In genomic region chr12:59383426-59383822, GRCh38 we compare ENCODE assay signal across 15 cellular contexts.
A peak's percentile ranks its signal among the peaks of the same experiment; 100 is the strongest.
DNase-seq lines count a peak whose midpoint lies in the region; ATAC-seq lines count a peak whose summit lies in the region.
"Had no signal": no experiment of that assay in that cellular context is flagged by ENCODE, and none has a peak within 500 bp of the region (broad histone marks: within the 10 kb centered on the region; RNA-seq: fewer than 3 reads in every experiment).

No MANE protein-coding gene starts in this region.

- H3K27me3 ChIP-seq in HAP-1 (ENCODE audit: low read depth), result no peaks in the 10 kb centered on the region
- H3K27me3 ChIP-seq: Peyer's patch had no signal

- H3K9me3 Mint-ChIP-seq in activated CD4-positive, alpha-beta T cell treated with anti-CD3 and anti-CD28 coated beads, Interleukin-2, amount 10 ng/mL, durations not matched to agents 7 days and 5 days, result no peaks in the 10 kb centered on the region
- H3K9me3 Mint-ChIP-seq: activated CD4-positive, alpha-beta memory T cell treated with anti-CD3 and anti-CD28 coated beads, Interleukin-2, amount 10 ng/mL, durations not matched to agents 7 days and 5 days had no signal

- H3K4me3 Mint-ChIP-seq in activated CD4-positive, alpha-beta T cell treated with anti-CD3 and anti-CD28 coated beads, Interleukin-2, amount 10 ng/mL, durations not matched to agents 7 days and 5 days, result no peak overlapping the region
- H3K4me3 Mint-ChIP-seq: activated CD4-positive, alpha-beta memory T cell treated with anti-CD3 and anti-CD28 coated beads, Interleukin-2, amount 10 ng/mL, durations not matched to agents 7 days and 5 days had no signal

- ATAC-seq in HG03457 (IDR thresholded peaks at IDR 0.05; ENCODE audit: unreplicated experiment), result no peak
- ATAC-seq: GM12878 had no signal

- CTCF ChIA-PET in activated CD4-positive, alpha-beta T cell treated with anti-CD3 and anti-CD28 coated beads, Interleukin-2, amount 10 ng/mL, durations not matched to agents 7 days and 5 days (lab: Charles Lee), result no interaction called here

- H3K27ac Mint-ChIP-seq in activated CD4-positive, alpha-beta T cell treated with anti-CD3 and anti-CD28 coated beads, Interleukin-2, amount 10 ng/mL, durations not matched to agents 7 days and 5 days, result no peak overlapping the region
- H3K27ac Mint-ChIP-seq: activated CD4-positive, alpha-beta memory T cell treated with anti-CD3 and anti-CD28 coated beads, Interleukin-2, amount 10 ng/mL, durations not matched to agents 7 days and 5 days had no signal

- in situ Hi-C loops in HAP-1 (cut with MboI; ENCODE audit: low sequenced_read_pairs), result no loop called here

- DNase-seq in EL (peak; percentile 64), NCI-H524 (lab: John Stamatoyannopoulos, UW) (peak; percentile 81 to 89), dedifferentiated amniotic fluid mesenchymal stem cell (ENCODE audit: extremely low spot score) (peak; percentile 72), skeletal muscle cell (ENCODE audit: low read depth) (peak; percentile 92), HAP-1 (ENCODE audit: low spot score in 2 of 2) (no peak)
- no peak for DNase-seq in activated CD4-positive, alpha-beta T cell treated with anti-CD3 and anti-CD28 coated beads, Interleukin-2, amount 10 ng/mL, durations not matched to agents 7 days and 5 days
- DNase-seq: activated CD4-positive, alpha-beta memory T cell treated with anti-CD3 and anti-CD28 coated beads, Interleukin-2, amount 10 ng/mL, durations not matched to agents 7 days and 5 days; activated effector memory CD4-positive, alpha-beta T cell treated with Interleukin-2 at 50 U/mL for 16 hours; DMS53; Peyer's patch; substantia nigra; T-helper 9 cell had no signal

- H3K4me1 Mint-ChIP-seq in activated CD4-positive, alpha-beta T cell treated with anti-CD3 and anti-CD28 coated beads, Interleukin-2, amount 10 ng/mL, durations not matched to agents 7 days and 5 days, result peaks cover 5% of the 10 kb centered on the region

- no peaks in the 10 kb centered on the region for H3K27me3 Mint-ChIP-seq in activated CD4-positive, alpha-beta T cell treated with anti-CD3 and anti-CD28 coated beads, Interleukin-2, amount 10 ng/mL, durations not matched to agents 7 days and 5 days

- no peaks in the 10 kb centered on the region for H3K4me1 ChIP-seq in HAP-1
- H3K4me1 ChIP-seq: Peyer's patch had no signal

- no peak overlapping the region for H3K4me3 ChIP-seq in skeletal muscle cell (ENCODE audit: low read depth, low read length)
- H3K4me3 ChIP-seq in HAP-1, result no peak overlapping the region
- H3K4me3 ChIP-seq: GM12878, Peyer's patch, smooth muscle cell had no signal

- no peaks in the 10 kb centered on the region for H3K9me3 ChIP-seq in HAP-1
- H3K9me3 ChIP-seq: Peyer's patch had no signal

- H3K36me3 Mint-ChIP-seq in activated CD4-positive, alpha-beta T cell treated with anti-CD3 and anti-CD28 coated beads, Interleukin-2, amount 10 ng/mL, durations not matched to agents 7 days and 5 days (ENCODE audit: low read depth), result no peaks in the 10 kb centered on the region

- no peaks in the 10 kb centered on the region for H3K36me3 ChIP-seq in HAP-1 (replicated peaks)
- H3K36me3 ChIP-seq: Peyer's patch had no signal

- POLR2A ChIA-PET in activated CD4-positive, alpha-beta T cell treated with anti-CD3 and anti-CD28 coated beads, Interleukin-2, amount 10 ng/mL, durations not matched to agents 7 days and 5 days (lab: Charles Lee), result no interaction called here

Comparison
In these comparisons a context has a peak if more than half of its experiments do, and no peak if none do; other contexts are left out.
1. DNase-seq: peak in EL (single experiment), NCI-H524 (2 of 2), dedifferentiated amniotic fluid mesenchymal stem cell (single experiment) and skeletal muscle cell (single experiment); none in activated CD4-positive, alpha-beta T cell treated with anti-CD3 and anti-CD28 coated beads, Interleukin-2, amount 10 ng/mL, durations not matched to agents 7 days and 5 days (single experiment) and HAP-1 (0 of 2).